Comparison of ENCODE assay signal across 13 cellular contexts in the genomic region with DNA sequence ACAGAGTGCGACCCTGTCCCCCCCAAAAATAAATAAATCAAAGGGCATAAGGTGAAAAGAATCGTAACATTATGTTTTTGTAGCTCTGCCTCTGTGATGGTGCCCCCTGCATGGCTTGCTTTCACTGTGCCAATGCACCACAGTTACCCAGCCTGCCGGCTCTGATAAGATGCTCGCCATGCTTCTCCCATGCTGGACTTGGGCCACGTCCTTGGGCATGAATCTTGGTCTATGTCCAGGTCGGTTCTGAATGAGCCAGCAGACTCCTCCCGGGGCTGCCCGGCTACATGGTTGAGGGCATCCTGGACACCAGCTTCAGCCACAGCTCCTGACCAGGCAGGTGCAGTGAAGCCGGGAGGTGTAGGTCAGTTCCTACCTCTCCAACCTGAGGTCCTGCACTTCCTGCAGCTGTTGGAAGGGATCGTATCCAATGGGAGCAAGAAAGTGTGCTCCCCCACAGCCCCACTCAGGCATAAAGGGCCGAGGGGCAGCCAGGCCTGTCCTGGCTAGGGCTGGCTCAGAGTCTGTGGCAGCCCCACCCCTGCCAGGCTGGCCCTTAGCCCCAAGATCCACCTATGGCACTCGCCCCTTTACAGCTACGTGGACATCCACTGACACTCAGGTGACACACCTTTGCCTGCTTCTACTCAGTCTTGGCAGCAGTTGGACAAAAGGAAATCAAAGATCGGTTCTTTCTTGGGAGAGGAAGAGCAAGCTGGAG. TPM values are rescaled to one million over a fixed set of nuclear protein-coding genes. Genes with fewer than 3 reads are reported as not detected.
DNase-seq lines count a peak whose midpoint lies in the region; ATAC-seq, FAIRE-seq and TF ChIP-seq lines count a peak whose summit lies in the region.
"Had no signal": no experiment of that assay in that cellular context is flagged by ENCODE, and none has a peak within 500 bp of the region (broad histone marks: within the 10 kb centered on the region; RNA-seq: fewer than 3 reads in every experiment).

No MANE protein-coding gene starts in this region.

- intact Hi-C loops in activated naive CD4-positive, alpha-beta T cell treated with anti-CD3 and anti-CD28 coated beads for 36 hours (cut with micrococcal nuclease): no loop called here
- intact Hi-C loops in heart left ventricle (cut with DNase I) (loop anchor here in 2 of 10 donors (5.0 kb wide), 2 partner anchors 36 to 39 kb away; a partner anchor contains a TSS), vagina (cut with DNase I) (no loop called here)

- 33 to 55% (median 51%) methylated on average over 10 to 14 of the region's 14 CpGs for WGBS in heart left ventricle, 4 donors

- no peaks in the 10 kb centered on the region for H3K27me3 ChIP-seq in heart left ventricle
- H3K27me3 ChIP-seq in vagina: no peaks in the 10 kb centered on the region

- no peaks in the 10 kb centered on the region for H3K27me3 Mint-ChIP-seq in activated naive CD4-positive, alpha-beta T cell treated with anti-CD3 and anti-CD28 coated beads, Interleukin-2, amount 50 U/mL, for 24 hours
- no peaks in the 10 kb centered on the region for H3K27me3 Mint-ChIP-seq in activated naive CD4-positive, alpha-beta T cell treated with anti-CD3 and anti-CD28 coated beads for 36 hours (ENCODE audit: low read depth)
- H3K27me3 Mint-ChIP-seq in osteocyte (ENCODE audit: unreplicated experiment): no peaks in the 10 kb centered on the region

- no peaks in the 10 kb centered on the region for H3K4me1 Mint-ChIP-seq in activated naive CD4-positive, alpha-beta T cell treated with anti-CD3 and anti-CD28 coated beads, Interleukin-2, amount 50 U/mL, for 24 hours
- no peaks in the 10 kb centered on the region for H3K4me1 Mint-ChIP-seq in activated naive CD4-positive, alpha-beta T cell treated with anti-CD3 and anti-CD28 coated beads for 36 hours (ENCODE audit: low read depth)
- H3K4me1 Mint-ChIP-seq in osteocyte (ENCODE audit: unreplicated experiment): peaks cover 71% of the 10 kb centered on the region

- H3K27ac Mint-ChIP-seq in activated naive CD4-positive, alpha-beta T cell treated with anti-CD3 and anti-CD28 coated beads, Interleukin-2, amount 50 U/mL, for 24 hours: peak overlapping the region; percentile 55
- H3K27ac Mint-ChIP-seq in activated naive CD4-positive, alpha-beta T cell treated with anti-CD3 and anti-CD28 coated beads for 36 hours: no peak overlapping the region
- peak overlapping the region; percentile 99 for H3K27ac Mint-ChIP-seq in osteocyte (ENCODE audit: unreplicated experiment)
- H3K27ac Mint-ChIP-seq: T-helper 17 cell had no signal

- CTCF ChIA-PET in activated naive CD4-positive, alpha-beta T cell treated with anti-CD3 and anti-CD28 coated beads for 36 hours (lab: Charles Lee): interaction anchor here (0.6 to 1.3 kb wide), 3 partner anchors 50 to 102 kb away, joined by 3 read pairs; no protein-coding TSS in a partner anchor

- no peak overlapping the region for H3K4me3 Mint-ChIP-seq in activated naive CD4-positive, alpha-beta T cell treated with anti-CD3 and anti-CD28 coated beads, Interleukin-2, amount 50 U/mL, for 24 hours
- H3K4me3 Mint-ChIP-seq in activated naive CD4-positive, alpha-beta T cell treated with anti-CD3 and anti-CD28 coated beads for 36 hours: no peak overlapping the region
- H3K4me3 Mint-ChIP-seq in osteocyte (ENCODE audit: unreplicated experiment): peak overlapping the region; percentile 60
- H3K4me3 Mint-ChIP-seq: T-helper 17 cell had no signal

- H3K36me3 Mint-ChIP-seq in activated naive CD4-positive, alpha-beta T cell treated with anti-CD3 and anti-CD28 coated beads, Interleukin-2, amount 50 U/mL, for 24 hours: no peaks in the 10 kb centered on the region
- H3K36me3 Mint-ChIP-seq in activated naive CD4-positive, alpha-beta T cell treated with anti-CD3 and anti-CD28 coated beads for 36 hours (ENCODE audit: low read depth): no peaks in the 10 kb centered on the region
- H3K36me3 Mint-ChIP-seq in osteocyte (ENCODE audit: unreplicated experiment): no peaks in the 10 kb centered on the region

- H3K4me1 ChIP-seq in heart left ventricle: peaks cover 16 to 77% (median 59%) of the 10 kb centered on the region in 12 donors
- H3K4me1 ChIP-seq in vagina: peaks cover 67% of the 10 kb centered on the region

- DNase-seq in activated naive CD4-positive, alpha-beta T cell treated with anti-CD3 and anti-CD28 coated beads for 36 hours: no peak
- peak; percentile 73 to 85 (median 76) for DNase-seq in heart left ventricle
- no peak for DNase-seq in osteocyte (ENCODE audit: extremely low spot score, unreplicated experiment)
- no peak for DNase-seq in vagina (ENCODE audit: extremely low spot score in 2 of 2)
- DNase-seq in SHP77 (lab: John Stamatoyannopoulos, UW): no peak
- DNase-seq in GM12892 (ENCODE audit: insufficient read length): no peak
- DNase-seq in ureter (ENCODE audit: low spot score): no peak
- DNase-seq: activated T-cell treated with anti-CD3 and anti-CD28 coated beads for 4 hours, KG1, NCI-H524, T-helper 17 cell had no signal

- ATAC-seq in heart left ventricle: peak; percentile 50 to 69 (median 64)
- ATAC-seq: T-helper 17 cell had no signal

- no peaks in the 10 kb centered on the region for H3K36me3 ChIP-seq in heart left ventricle
- no peaks in the 10 kb centered on the region for H3K36me3 ChIP-seq in vagina

- TF ChIP-seq POLR2A in heart left ventricle (IDR thresholded peaks at IDR 0.05) (no peak), vagina (IDR thresholded peaks at IDR 0.05) (no peak), GM12892 (IDR thresholded peaks at IDR 0.05; ENCODE audit: low read depth, low read length) (no peak)

- no peaks in the 10 kb centered on the region for H3K9me3 ChIP-seq in heart left ventricle
- H3K9me3 ChIP-seq in vagina: no peaks in the 10 kb centered on the region

- no peaks in the 10 kb centered on the region for H3K9me3 Mint-ChIP-seq in activated naive CD4-positive, alpha-beta T cell treated with anti-CD3 and anti-CD28 coated beads, Interleukin-2, amount 50 U/mL, for 24 hours
- H3K9me3 Mint-ChIP-seq in activated naive CD4-positive, alpha-beta T cell treated with anti-CD3 and anti-CD28 coated beads for 36 hours: no peaks in the 10 kb centered on the region
- no peaks in the 10 kb centered on the region for H3K9me3 Mint-ChIP-seq in osteocyte (ENCODE audit: unreplicated experiment)

- FAIRE-seq in GM12892 (lab: Jason Lieb, UNC): no peak
- FAIRE-seq: A204.1 had no signal

- peak overlapping the region in 11 of 12 donors; percentile 68 to 89 (median 83) for H3K27ac ChIP-seq in heart left ventricle
- peak overlapping the region; percentile 86 for H3K27ac ChIP-seq in vagina

- H3K4me3 ChIP-seq in heart left ventricle (no peak overlapping the region), vagina (no peak overlapping the region)

- peak in 1 of 12 donors; percentile 16 for TF ChIP-seq CTCF in heart left ventricle (IDR thresholded peaks at IDR 0.05)
- TF ChIP-seq CTCF in osteocyte (IDR thresholded peaks at IDR 0.05): no peak
- TF ChIP-seq CTCF in vagina (IDR thresholded peaks at IDR 0.05): no peak

RNA-seq across cellular contexts. Expression of a gene that starts 34.1 kb away (rescaled TPM):
- total RNA-seq in activated naive CD4-positive, alpha-beta T cell treated with anti-CD3 and anti-CD28 coated beads for 36 hours: under 1 TPM; 0.55 to 0.57 TPM
- 10 to 100 TPM; 12.0 to 51.3 (median 25.0) TPM for total RNA-seq in heart left ventricle
- 10 to 100 TPM in 1 of 2 donors, 1 to 10 TPM in 1; 8.1 to 30.4 TPM for polyA plus RNA-seq in heart left ventricle
- 35.0 and 40.9 TPM in 2 replicates for total RNA-seq in osteocyte
- total RNA-seq in vagina: 26.0 TPM
- polyA plus RNA-seq in GM12892 (2012; ENCODE audit: missing spikeins): not detected
- total RNA-seq in ureter: 13.2 TPM
- total RNA-seq: T-helper 17 cell had no signal

Comparison
In these comparisons a context has a peak if more than half of its experiments do, and no peak if none do; other contexts are left out.
1. DNase-seq: peak in heart left ventricle (5 of 5); none in activated naive CD4-positive, alpha-beta T cell treated with anti-CD3 and anti-CD28 coated beads for 36 hours (single experiment), osteocyte (single experiment), vagina (0 of 2), SHP77 (0 of 2), GM12892 (single experiment) and ureter (single experiment).